Comparison of ENCODE assay signal across 13 cellular contexts in the genomic region with DNA sequence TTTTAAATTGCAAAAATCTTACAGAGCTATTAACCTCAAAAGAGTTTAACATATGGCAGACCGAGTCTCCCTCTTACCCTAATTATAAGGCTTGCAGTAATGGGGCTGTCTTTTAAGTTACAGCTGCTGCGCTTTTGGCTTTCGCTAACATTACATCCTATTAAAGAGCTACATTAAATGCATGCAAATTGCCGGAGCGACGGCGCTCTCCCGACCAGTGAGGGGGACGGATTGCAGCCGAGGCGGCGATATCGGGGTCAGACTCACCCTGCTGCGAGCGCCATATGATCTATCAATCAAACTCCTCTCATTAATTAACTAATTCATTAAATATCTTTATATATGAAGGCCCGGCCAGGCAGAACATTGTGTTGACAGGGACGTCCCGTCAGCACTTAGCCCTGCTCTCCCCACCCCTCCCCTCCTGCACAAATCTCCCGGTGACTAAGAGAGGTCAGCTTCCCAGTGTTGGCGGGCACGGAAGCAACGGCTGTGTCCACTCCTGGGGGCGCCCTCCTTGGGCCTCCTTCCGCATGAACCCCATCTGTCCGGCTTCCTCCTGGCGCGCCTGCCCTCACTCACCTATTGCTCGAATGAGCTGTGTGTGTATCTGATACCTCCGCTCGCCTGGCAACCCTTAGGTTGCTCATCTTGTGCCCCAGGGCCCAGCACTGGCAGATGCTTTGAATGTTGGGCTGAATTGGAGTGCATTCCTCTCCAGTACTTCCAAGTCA.
DNase-seq lines count a peak whose midpoint lies in the region; FAIRE-seq and TF ChIP-seq lines count a peak whose summit lies in the region.
"Had no signal": no experiment of that assay in that cellular context is flagged by ENCODE, and none has a peak within 500 bp of the region (broad histone marks: within the 10 kb centered on the region; RNA-seq: fewer than 3 reads in every experiment).

No MANE protein-coding gene starts in this region.

- no peak overlapping the region for H3K27ac ChIP-seq in mammary epithelial cell (ENCODE audit: insufficient read depth, low read depth, low read length)
- H3K27ac ChIP-seq in thyroid gland, result no peak overlapping the region
- H3K27ac ChIP-seq: VCaP had no signal

- POLR2A ChIA-PET in MCF 10A (lab: Yijun Ruan, JAX), result no interaction called here

- no peaks in the 10 kb centered on the region for H3K36me3 ChIP-seq in mammary epithelial cell (ENCODE audit: insufficient read depth, low read length)
- H3K36me3 ChIP-seq in bronchial epithelial cell (ENCODE audit: control insufficient read depth, insufficient read depth, low read length), result no peaks in the 10 kb centered on the region
- H3K36me3 ChIP-seq in thyroid gland, result no peaks in the 10 kb centered on the region

- H3K4me1 ChIP-seq in mammary epithelial cell (ENCODE audit: insufficient read depth, low read length) (peaks cover 16% of the 10 kb centered on the region), thyroid gland (peaks cover 10 to 15% of the 10 kb centered on the region in 2 donors)

- peak overlapping the region in 1 of 3 experiments; percentile 45 for H3K4me3 ChIP-seq in mammary epithelial cell (replicated peaks in 1 of 3; ENCODE audit: insufficient read depth in 1 of 3, low read depth in 2 of 3, low read length in 3 of 3)
- H3K4me3 ChIP-seq in bronchial epithelial cell (ENCODE audit: low read depth, low read length), result peak overlapping the region; percentile 41
- H3K4me3 ChIP-seq in thyroid gland (replicated peaks in 1 of 3), result peak overlapping the region in 2 of 3 donors; percentile 7 to 37

- in situ Hi-C loops in mammary epithelial cell (cut with MboI; ENCODE audit: low sequenced_read_pairs in 2 of 2), result no loop called here

- H4K20me1 ChIP-seq in mammary epithelial cell (ENCODE audit: insufficient read depth, low read length), result no peaks in the 10 kb centered on the region

- H3K4me1 Mint-ChIP-seq in MCF 10A (ENCODE audit: insufficient read depth, unreplicated experiment), result no peaks in the 10 kb centered on the region

- H3K4me3 Mint-ChIP-seq in MCF 10A (ENCODE audit: unreplicated experiment), result no peak overlapping the region

- no peaks in the 10 kb centered on the region for H3K79me2 ChIP-seq in mammary epithelial cell (ENCODE audit: insufficient read depth, low read length)

- peak overlapping the region; percentile 95 for H2AFZ ChIP-seq in mammary epithelial cell (ENCODE audit: low read depth, low read length)

- TF ChIP-seq CTCF in mammary epithelial cell (conservative IDR thresholded peaks at IDR 0.05 in 1 of 2, IDR thresholded peaks at IDR 0.05 in 1 of 2; ENCODE audit: extremely low read depth in 1 of 2, insufficient read depth in 1 of 2, low read depth in 1 of 2, low read length in 2 of 2) (no peak), MCF 10A (IDR thresholded peaks at IDR 0.05; ENCODE audit: unreplicated experiment) (no peak), bronchial epithelial cell (IDR thresholded peaks at IDR 0.05; ENCODE audit: insufficient read depth, low read length, severe bottlenecking) (no peak), thyroid gland (IDR thresholded peaks at IDR 0.05) (no peak)

- no peaks in the 10 kb centered on the region for H3K27me3 ChIP-seq in mammary epithelial cell (ENCODE audit: insufficient read depth, low read length)
- no peaks in the 10 kb centered on the region for H3K27me3 ChIP-seq in bronchial epithelial cell (ENCODE audit: control insufficient read depth, insufficient read depth, low read length)
- H3K27me3 ChIP-seq in thyroid gland, result no peaks in the 10 kb centered on the region

- dilution Hi-C loops in mammary epithelial cell (cut with HindIII; ENCODE audit: low sequenced_read_pairs), result no loop called here

- no peak for FAIRE-seq in bronchial epithelial cell (lab: Jason Lieb, UNC)
- FAIRE-seq: A204.1, colon had no signal

- DNase-seq in mammary epithelial cell, result no peak
- no peak for DNase-seq in MCF 10A (ENCODE audit: unreplicated experiment)
- DNase-seq in bronchial epithelial cell (ENCODE audit: low read depth), result no peak
- peak; percentile 76 for DNase-seq in islet precursor cell
- no peak for DNase-seq in thyroid gland
- DNase-seq in superior temporal gyrus (ENCODE audit: extremely low spot score), result no peak
- no peak for DNase-seq in activated CD4-positive, alpha-beta T cell treated with anti-CD3 and anti-CD28 coated beads for 4 hours
- no peak for DNase-seq in erythroblast (lab: John Stamatoyannopoulos, UW)
- DNase-seq: activated effector memory CD4-positive, alpha-beta T cell treated with anti-CD3 and anti-CD28 coated beads, Interleukin-2, amount 50 U/mL, for 16 hours; stimulated activated CD4-positive, alpha-beta T cell treated with anti-CD3 and anti-CD28 coated beads, Interleukin-4, amount 100 ng/mL, for 24 hours had no signal

- no peak overlapping the region for H3K9ac ChIP-seq in mammary epithelial cell (ENCODE audit: insufficient read depth, low read length)

- CTCF ChIA-PET in mammary epithelial cell (lab: Charles Lee; ENCODE audit: low non-redundant PET) (no interaction called here), MCF 10A (lab: Yijun Ruan, JAX) (no interaction called here)

- TF ChIP-seq POLR2A in thyroid gland (IDR thresholded peaks at IDR 0.05) (no peak), erythroblast (IDR thresholded peaks at IDR 0.05; ENCODE audit: low read length) (no peak)

- no peaks in the 10 kb centered on the region for H3K36me3 Mint-ChIP-seq in MCF 10A (ENCODE audit: insufficient read depth, unreplicated experiment)

- H3K27ac Mint-ChIP-seq in MCF 10A (ENCODE audit: low read depth, unreplicated experiment), result no peak overlapping the region

- peak overlapping the region; percentile 97 for H3K4me2 ChIP-seq in mammary epithelial cell (ENCODE audit: insufficient read depth, low read depth, low read length)

- H3K9me3 ChIP-seq in mammary epithelial cell (replicated peaks; ENCODE audit: insufficient read depth, low read length) (peaks cover 8% of the 10 kb centered on the region), thyroid gland (no peaks in the 10 kb centered on the region)

- WGBS in mammary epithelial cell (ENCODE audit: low coverage, missing lambda C conversion rate), result 94% methylated on average over 25 of the region's 30 CpGs
- 28 to 30% methylated on average over 29 to 30 of the region's 30 CpGs for WGBS in thyroid gland, 2 donors

- H3K9me3 Mint-ChIP-seq in MCF 10A (ENCODE audit: unreplicated experiment), result no peaks in the 10 kb centered on the region

- intact Hi-C loops in mammary epithelial cell (cut with micrococcal nuclease), result no loop called here
- intact Hi-C loops in MCF 10A (cut with micrococcal nuclease), result no loop called here
- intact Hi-C loops in thyroid gland (cut with DNase I), result no loop called here

- H3K27me3 Mint-ChIP-seq in MCF 10A (ENCODE audit: insufficient read depth, unreplicated experiment), result peaks cover 36% of the 10 kb centered on the region

- BruUV-seq in mammary epithelial cell (replicated peaks; lab: Mats Ljungman, UMichigan) (no TSS peak), MCF 10A (replicated peaks; lab: Mats Ljungman, UMichigan) (no TSS peak)
